8 cellular contexts compared by ENCODE assay signal in the genomic region with DNA sequence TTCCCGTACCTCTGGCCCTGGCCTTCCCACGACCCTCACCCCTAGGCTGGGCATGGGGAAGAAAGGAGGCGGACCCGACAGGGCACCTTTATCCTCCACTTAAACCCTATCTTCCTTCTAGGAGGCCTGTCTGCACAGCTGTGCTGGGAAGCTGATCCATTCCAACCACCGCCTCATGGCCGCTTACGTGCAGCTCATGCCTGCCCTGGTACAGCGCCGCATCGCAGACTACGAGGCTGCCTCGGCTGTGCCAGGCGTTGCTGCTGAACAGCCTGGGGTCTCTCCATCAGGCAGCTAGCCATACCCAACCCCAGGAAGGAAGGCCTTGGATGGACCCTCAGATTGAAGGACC. TPM values are rescaled to one million over a fixed set of nuclear protein-coding genes. Genes with fewer than 3 reads are reported as not detected.
A peak's percentile ranks its signal among the peaks of the same experiment; 100 is the strongest.
DNase-seq lines count a peak whose midpoint lies in the region; ATAC-seq, FAIRE-seq and TF ChIP-seq lines count a peak whose summit lies in the region.

No MANE protein-coding gene starts in this region.

- H3K4me1 ChIP-seq in DND-41 (ENCODE audit: insufficient read depth, low read length): peaks cover 33% of the 10 kb centered on the region
- peaks cover 14 to 17% of the 10 kb centered on the region in 2 experiments; a peak in 4 of 5 replicates for H3K4me1 ChIP-seq in K562 (replicated peaks in 1 of 2; ENCODE audit: control insufficient read depth in 2 of 2, insufficient read depth in 2 of 2, low read length in 2 of 2)
- peaks cover 0 to 21% (median 3%) of the 10 kb centered on the region in 4 donors for H3K4me1 ChIP-seq in right lobe of liver
- H3K4me1 ChIP-seq in urinary bladder (ENCODE audit: insufficient read depth): no peaks in the 10 kb centered on the region

- CTCF ChIA-PET in K562 (lab: Yijun Ruan, JAX; ENCODE audit: low intra/inter-chr PET ratio): no interaction called here

- no peak for TF ChIP-seq CTCF in DND-41 (IDR thresholded peaks at IDR 0.05; ENCODE audit: borderline replicate concordance, extremely low read depth, low read length, poor library complexity, severe bottlenecking)
- TF ChIP-seq CTCF in K562 (IDR thresholded peaks at IDR 0.05 in 2 of 3, conservative IDR thresholded peaks at IDR 0.05 in 1 of 3; ENCODE audit: insufficient read depth in 2 of 3, low read depth in 1 of 3, low read length in 3 of 3): no peak
- no peak for TF ChIP-seq CTCF in right lobe of liver (IDR thresholded peaks at IDR 0.05)

- H2AFZ ChIP-seq in DND-41 (ENCODE audit: low read depth, low read length) (peak overlapping the region; percentile 87), K562 (ENCODE audit: low read depth, low read length) (peak overlapping the region; percentile 87; the same call in 1 of the 2 replicates)

- H3K9me1 ChIP-seq in K562 (ENCODE audit: control insufficient read depth, insufficient read depth, low read length): no peaks in the 10 kb centered on the region

- intact Hi-C loops in K562 (cut with micrococcal nuclease): no loop called here
- intact Hi-C loops in right lobe of liver (cut with DNase I): no loop called here

- TF ChIP-seq RAD21 in K562 (CRISPR knock-in tag; conservative IDR thresholded peaks at IDR 0.05 in 1 of 2, IDR thresholded peaks at IDR 0.05 in 1 of 2): no peak

- POLR2A ChIA-PET in K562 (lab: Yijun Ruan, JAX): interaction anchor here (0.6 to 1.7 kb wide), 11 partner anchors 8 to 263 kb away, joined by 3 to 7 read pairs (median 3); partner anchors contain the start of genes MRPL17 and TRIM3

- H3K79me2 ChIP-seq in DND-41 (ENCODE audit: insufficient read depth, low read length) (peaks cover 50% of the 10 kb centered on the region), K562 (ENCODE audit: control insufficient read depth, insufficient read depth, low read length) (peaks cover 53% of the 10 kb centered on the region)

- H3K9ac ChIP-seq in DND-41 (ENCODE audit: low read depth, low read length) (peak overlapping the region; percentile 77), K562 (ENCODE audit: insufficient read depth in 1 of 2, low read depth in 2 of 2, low read length in 2 of 2) (peak overlapping the region; percentile 95 to 99)

- DNase-seq in DND-41: peak; percentile 20
- DNase-seq in K562 (ENCODE audit: extremely low read depth in 1 of 4, low spot score in 3 of 4): peak in 1 of 4 experiments; percentile 12
- no peak for DNase-seq in right lobe of liver
- no peak for DNase-seq in RKO (ENCODE audit: low spot score)
- DNase-seq in ureter (ENCODE audit: low spot score): no peak
- DNase-seq in NCI-H2081 (lab: John Stamatoyannopoulos, UW): no peak

- no TSS peak for BruUV-seq in K562 (replicated peaks; lab: Mats Ljungman, UMichigan)

- H3K4me3 ChIP-seq in DND-41 (ENCODE audit: low read depth in 1 of 2, low read length in 2 of 2): peak overlapping the region; percentile 58 to 85; a peak in 3 of 4 replicates
- H3K4me3 ChIP-seq in K562: peak overlapping the region; percentile 87
- H3K4me3 ChIP-seq in right lobe of liver: peak overlapping the region; percentile 59 to 82 (median 73)
- H3K4me3 ChIP-seq in urinary bladder (ENCODE audit: low read depth, low read length): peak overlapping the region; percentile 68

- ATAC-seq in DND-41 (ENCODE audit: insufficient read depth, low read depth) (peak; percentile 13; the same call in 2 of the 3 replicates), HG03066 (IDR thresholded peaks at IDR 0.05; ENCODE audit: low read depth, unreplicated experiment) (peak; percentile 3), K562 (peak; percentile 36), right lobe of liver (peak in 2 of 4 donors; percentile 2 to 5)

- H3K9me3 ChIP-seq in DND-41 (ENCODE audit: insufficient read depth, low read length, severe bottlenecking) (no peaks in the 10 kb centered on the region), K562 (replicated peaks; ENCODE audit: control insufficient read depth, insufficient read depth, low read depth, low read length) (no peaks in the 10 kb centered on the region), right lobe of liver (no peaks in the 10 kb centered on the region)

- H3K36me3 ChIP-seq in DND-41 (ENCODE audit: insufficient read depth, low read length) (peaks cover 80% of the 10 kb centered on the region), K562 (ENCODE audit: control insufficient read depth, insufficient read depth, low read length) (peaks cover 82% of the 10 kb centered on the region), right lobe of liver (peaks cover 0 to 60% (median 9%) of the 10 kb centered on the region in 4 donors), urinary bladder (ENCODE audit: insufficient read depth) (peaks cover 2% of the 10 kb centered on the region)

- H3K27ac ChIP-seq in DND-41 (ENCODE audit: low read length): peak overlapping the region; percentile 87
- H3K27ac ChIP-seq in K562 (ENCODE audit: extremely low read depth, low read depth, low read length): peak overlapping the region; percentile 93
- H3K27ac ChIP-seq in right lobe of liver: peak overlapping the region; percentile 81 to 90 (median 87)
- H3K27ac ChIP-seq in urinary bladder (ENCODE audit: low read depth): peak overlapping the region; percentile 81

- TF ChIP-seq EP300 in K562 (IDR thresholded peaks at IDR 0.05; ENCODE audit: low read length): no peak

- TF ChIP-seq POLR2A in K562 (conservative IDR thresholded peaks at IDR 0.05) (no peak), right lobe of liver (IDR thresholded peaks at IDR 0.05) (no peak)

- WGBS in K562 (ENCODE audit: insufficient coverage, low coverage, missing lambda C conversion rate): 0% methylated on average over 6 of the region's 13 CpGs
- no CpG with 5 or more reads among the region's 13 CpGs for WGBS in right lobe of liver (ENCODE audit: insufficient coverage, low coverage, low lambda C conversion rate, missing lambda C conversion rate)
- 6% methylated on average over 13 of the region's 13 CpGs for WGBS in urinary bladder

- in situ Hi-C loops in K562 (cut with MboI): no loop called here

- no peak for FAIRE-seq in K562 (lab: Jason Lieb, UNC)

- H3K27me3 ChIP-seq in DND-41 (ENCODE audit: insufficient read depth, low read length, poor library complexity) (no peaks in the 10 kb centered on the region), K562 (ENCODE audit: control insufficient read depth in 2 of 2, insufficient read depth in 2 of 2, low read length in 2 of 2) (no peaks in the 10 kb centered on the region), right lobe of liver (no peaks in the 10 kb centered on the region)

- H3K4me2 ChIP-seq in DND-41 (ENCODE audit: insufficient read depth, low read length) (peak overlapping the region; percentile 87), K562 (ENCODE audit: insufficient read depth, low read length) (peak overlapping the region; percentile 97)

- peaks cover 25% of the 10 kb centered on the region for H4K20me1 ChIP-seq in DND-41 (ENCODE audit: insufficient read depth, low read length)
- no peaks in the 10 kb centered on the region; the same call in 1 of the 2 replicates for H4K20me1 ChIP-seq in K562 (replicated peaks; ENCODE audit: control insufficient read depth, insufficient read depth, low read length)

RNA-seq across cellular contexts. Expression of gene TIMM10B, which starts 0.6 kb away (rescaled TPM):
- 128 and 180 TPM in 2 replicates for total RNA-seq in K562 (2011; cell fraction: chromatin; rRNA removed; ENCODE audit: low replicate concordance)
- total RNA-seq in K562 (2011; cell fraction: nucleolus; rRNA removed): 109 and 115 TPM in 2 replicates
- total RNA-seq in K562 (2011; cell fraction: nucleoplasm; rRNA removed): 150 and 215 TPM in 2 replicates
- total RNA-seq in K562 (2014; rRNA removed): 43.2 and 48.7 TPM in 2 replicates
- total RNA-seq in K562 (2014; rRNA removed; fragmentation: Illumina TruSeq; extraction: Trizol): 45.7 and 47.5 TPM in 2 replicates
- 47.0 and 48.9 TPM in 2 replicates for total RNA-seq in K562 (2015; rRNA removed; fragmentation: Illumina TruSeq; extraction: Trizol)
- 63.0 and 66.0 TPM in 2 replicates for total RNA-seq in K562 (2021)
- 78.1 and 83.0 TPM in 2 replicates for polyA plus RNA-seq in K562 (2011; rRNA removed)
- 82.7 and 87.5 TPM in 2 replicates for polyA plus RNA-seq in K562 (2011; cell fraction: cytosol; rRNA removed)
- polyA plus RNA-seq in K562 (2011; cell fraction: nucleus; rRNA removed): 109 and 128 TPM in 2 replicates
- polyA plus RNA-seq in K562 (2012): 38.6 and 62.9 TPM in 2 replicates
- polyA plus RNA-seq in K562 (2014; fragmentation: Illumina TruSeq; extraction: Trizol): 48.1 and 57.0 TPM in 2 replicates
- 100 to 1,000 TPM; 158 to 163 TPM for polyA plus RNA-seq in K562 (2014; fragmentation: Nextera tagmentation; extraction: Ambion mirVana)
- 54.0 and 64.9 TPM in 2 replicates for polyA plus RNA-seq in K562 (2014; rRNA removed)
- polyA minus RNA-seq in K562 (2011; rRNA and poly(A)+ RNA removed): 58.1 and 61.2 TPM in 2 replicates
- 21.0 and 37.8 TPM in 2 replicates for polyA minus RNA-seq in K562 (2011; cell fraction: cytosol; rRNA and poly(A)+ RNA removed)
- polyA minus RNA-seq in K562 (2011; cell fraction: nucleus; rRNA and poly(A)+ RNA removed): 75.8 and 112 TPM in 2 replicates
- 10 to 100 TPM; 10.3 to 33.9 (median 14.1) TPM for total RNA-seq in right lobe of liver
- 25.9 TPM for total RNA-seq in urinary bladder
- 35.1 TPM for polyA plus RNA-seq in urinary bladder
- 48.3 TPM for total RNA-seq in ureter

RNA-seq across cellular contexts. Expression of gene ARFIP2, which starts 0.8 kb away (rescaled TPM):
- 207 and 353 TPM in 2 replicates for total RNA-seq in K562 (2011; cell fraction: chromatin; rRNA removed; ENCODE audit: low replicate concordance)
- 170 and 195 TPM in 2 replicates for total RNA-seq in K562 (2011; cell fraction: nucleolus; rRNA removed)
- total RNA-seq in K562 (2011; cell fraction: nucleoplasm; rRNA removed): 211 and 248 TPM in 2 replicates
- total RNA-seq in K562 (2014; rRNA removed) (41.0 and 46.7 TPM in 2 replicates), K562 (2014; rRNA removed; fragmentation: Illumina TruSeq; extraction: Trizol) (27.8 and 32.0 TPM in 2 replicates), K562 (2015; rRNA removed; fragmentation: Illumina TruSeq; extraction: Trizol) (37.6 and 40.8 TPM in 2 replicates), K562 (2021) (42.9 and 46.5 TPM in 2 replicates), right lobe of liver (10 to 100 TPM; 14.6 to 33.3 (median 23.1) TPM), urinary bladder (25.6 TPM), ureter (49.3 TPM)
- polyA plus RNA-seq in K562 (2011; rRNA removed) (74.1 and 84.0 TPM in 2 replicates), K562 (2014; fragmentation: Illumina TruSeq; extraction: Trizol) (48.5 and 49.3 TPM in 2 replicates), K562 (2014; fragmentation: Nextera tagmentation; extraction: Ambion mirVana) (10 to 100 TPM; 11.8 to 14.2 TPM), K562 (2014; rRNA removed) (60.0 and 61.0 TPM in 2 replicates), urinary bladder (34.1 TPM)
- polyA plus RNA-seq in K562 (2011; cell fraction: cytosol; rRNA removed): 59.9 and 62.2 TPM in 2 replicates
- polyA plus RNA-seq in K562 (2011; cell fraction: nucleus; rRNA removed): 334 and 409 TPM in 2 replicates
- polyA plus RNA-seq in K562 (2012): 35.7 and 48.8 TPM in 2 replicates
- 58.8 and 63.0 TPM in 2 replicates for polyA minus RNA-seq in K562 (2011; rRNA and poly(A)+ RNA removed)
- polyA minus RNA-seq in K562 (2011; cell fraction: cytosol; rRNA and poly(A)+ RNA removed): 15.8 and 19.7 TPM in 2 replicates
- polyA minus RNA-seq in K562 (2011; cell fraction: nucleus; rRNA and poly(A)+ RNA removed): 73.6 and 124 TPM in 2 replicates

RNA-seq across cellular contexts. Expression of gene TRIM3, which starts 8.2 kb away (rescaled TPM):
- total RNA-seq in K562 (2011; cell fraction: chromatin; rRNA removed; ENCODE audit: low replicate concordance): 19.0 and 30.8 TPM in 2 replicates
- 22.5 and 25.3 TPM in 2 replicates for total RNA-seq in K562 (2011; cell fraction: nucleolus; rRNA removed)
- total RNA-seq in K562 (2011; cell fraction: nucleoplasm; rRNA removed): 20.2 and 20.7 TPM in 2 replicates
- 3.0 and 11.6 TPM in 2 replicates for total RNA-seq in K562 (2014; rRNA removed)
- 2.7 and 3.8 TPM in 2 replicates for total RNA-seq in K562 (2014; rRNA removed; fragmentation: Illumina TruSeq; extraction: Trizol)
- 4.8 and 5.2 TPM in 2 replicates for total RNA-seq in K562 (2015; rRNA removed; fragmentation: Illumina TruSeq; extraction: Trizol)
- total RNA-seq in K562 (2021): 6.4 and 6.8 TPM in 2 replicates
- 4.8 and 6.2 TPM in 2 replicates for polyA plus RNA-seq in K562 (2011; rRNA removed)
- 4.5 and 5.7 TPM in 2 replicates for polyA plus RNA-seq in K562 (2011; cell fraction: cytosol; rRNA removed)
- 36.0 and 59.3 TPM in 2 replicates for polyA plus RNA-seq in K562 (2011; cell fraction: nucleus; rRNA removed)
- polyA plus RNA-seq in K562 (2012): 6.2 and 9.0 TPM in 2 replicates
- polyA plus RNA-seq in K562 (2014; fragmentation: Illumina TruSeq; extraction: Trizol): 4.7 and 5.6 TPM in 2 replicates
- under 1 TPM; 0.45 to 0.81 TPM for polyA plus RNA-seq in K562 (2014; fragmentation: Nextera tagmentation; extraction: Ambion mirVana)
- 9.2 and 10.4 TPM in 2 replicates for polyA plus RNA-seq in K562 (2014; rRNA removed)
- polyA minus RNA-seq in K562 (2011; rRNA and poly(A)+ RNA removed): 2.7 and 4.7 TPM in 2 replicates
- polyA minus RNA-seq in K562 (2011; cell fraction: cytosol; rRNA and poly(A)+ RNA removed): 1.6 and 1.7 TPM in 2 replicates
- polyA minus RNA-seq in K562 (2011; cell fraction: nucleus; rRNA and poly(A)+ RNA removed): 10.3 and 14.0 TPM in 2 replicates
- total RNA-seq in right lobe of liver: 1 to 10 TPM; 5.0 to 8.9 (median 6.7) TPM
- total RNA-seq in urinary bladder: 17.7 TPM
- polyA plus RNA-seq in urinary bladder: 29.7 TPM
- 21.1 TPM for total RNA-seq in ureter

RNA-seq across cellular contexts. Expression of gene DNHD1, which starts 15.2 kb away (rescaled TPM):
- total RNA-seq in K562 (2011; cell fraction: chromatin; rRNA removed; ENCODE audit: low replicate concordance): 197 and 241 TPM in 2 replicates
- total RNA-seq in K562 (2011; cell fraction: nucleolus; rRNA removed): 92.7 and 107 TPM in 2 replicates
- 141 and 183 TPM in 2 replicates for total RNA-seq in K562 (2011; cell fraction: nucleoplasm; rRNA removed)
- total RNA-seq in K562 (2014; rRNA removed): 3.0 and 3.8 TPM in 2 replicates
- total RNA-seq in K562 (2014; rRNA removed; fragmentation: Illumina TruSeq; extraction: Trizol): 3.6 and 4.1 TPM in 2 replicates
- 3.6 TPM in 2 replicates for total RNA-seq in K562 (2015; rRNA removed; fragmentation: Illumina TruSeq; extraction: Trizol)
- total RNA-seq in K562 (2021): 6.5 and 7.4 TPM in 2 replicates
- 9.7 and 16.7 TPM in 2 replicates for polyA plus RNA-seq in K562 (2011; rRNA removed)
- polyA plus RNA-seq in K562 (2011; cell fraction: cytosol; rRNA removed): 4.1 and 6.9 TPM in 2 replicates
- 123 and 140 TPM in 2 replicates for polyA plus RNA-seq in K562 (2011; cell fraction: nucleus; rRNA removed)
- polyA plus RNA-seq in K562 (2012): 5.2 and 22.4 TPM in 2 replicates
- polyA plus RNA-seq in K562 (2014; fragmentation: Illumina TruSeq; extraction: Trizol): 4.8 TPM in 2 replicates
- 1 to 10 TPM in 1 of 2 experiments, under 1 TPM in 1; 0.82 to 2.0 TPM for polyA plus RNA-seq in K562 (2014; fragmentation: Nextera tagmentation; extraction: Ambion mirVana)
- 7.1 and 8.4 TPM in 2 replicates for polyA plus RNA-seq in K562 (2014; rRNA removed)
- 24.5 and 30.4 TPM in 2 replicates for polyA minus RNA-seq in K562 (2011; rRNA and poly(A)+ RNA removed)
- polyA minus RNA-seq in K562 (2011; cell fraction: cytosol; rRNA and poly(A)+ RNA removed): 7.0 and 8.5 TPM in 2 replicates
- 26.4 and 49.9 TPM in 2 replicates for polyA minus RNA-seq in K562 (2011; cell fraction: nucleus; rRNA and poly(A)+ RNA removed)
- 10 to 100 TPM in 1 of 6 experiments, 1 to 10 TPM in 5; 1.9 to 10.3 (median 6.1) TPM for total RNA-seq in right lobe of liver
- total RNA-seq in urinary bladder: 13.4 TPM
- 3.7 TPM for polyA plus RNA-seq in urinary bladder
- 24.2 TPM for total RNA-seq in ureter

RNA-seq across cellular contexts. Expression of gene HPX, which starts 41.1 kb away (rescaled TPM):
- total RNA-seq in K562 (2011; cell fraction: chromatin; rRNA removed; ENCODE audit: low replicate concordance): not detected in 2 replicates
- 0.39 and 0.50 TPM in 2 replicates for total RNA-seq in K562 (2011; cell fraction: nucleolus; rRNA removed)
- 0.37 TPM in 1 of 2 replicates, not detected in the other for total RNA-seq in K562 (2011; cell fraction: nucleoplasm; rRNA removed)
- 0.49 TPM in 1 of 2 replicates, not detected in the other for total RNA-seq in K562 (2014; rRNA removed)
- 0.16 and 0.29 TPM in 2 replicates for total RNA-seq in K562 (2014; rRNA removed; fragmentation: Illumina TruSeq; extraction: Trizol)
- 0.14 and 0.15 TPM in 2 replicates for total RNA-seq in K562 (2015; rRNA removed; fragmentation: Illumina TruSeq; extraction: Trizol)
- 1.2 and 1.4 TPM in 2 replicates for total RNA-seq in K562 (2021)
- polyA plus RNA-seq in K562 (2011; rRNA removed): 0.24 and 0.29 TPM in 2 replicates
- 0.56 and 0.61 TPM in 2 replicates for polyA plus RNA-seq in K562 (2011; cell fraction: cytosol; rRNA removed)
- polyA plus RNA-seq in K562 (2011; cell fraction: nucleus; rRNA removed): 0.57 and 0.65 TPM in 2 replicates
- polyA plus RNA-seq in K562 (2012): 0.48 and 0.55 TPM in 2 replicates
- 0.12 and 0.71 TPM in 2 replicates for polyA plus RNA-seq in K562 (2014; fragmentation: Illumina TruSeq; extraction: Trizol)
- under 1 TPM; 0.79 to 0.94 TPM for polyA plus RNA-seq in K562 (2014; fragmentation: Nextera tagmentation; extraction: Ambion mirVana)
- 0.57 and 0.69 TPM in 2 replicates for polyA plus RNA-seq in K562 (2014; rRNA removed)
- 0.24 TPM in 1 of 2 replicates, not detected in the other for polyA minus RNA-seq in K562 (2011; rRNA and poly(A)+ RNA removed)
- polyA minus RNA-seq in K562 (2011; cell fraction: cytosol; rRNA and poly(A)+ RNA removed): not detected in 2 replicates
- polyA minus RNA-seq in K562 (2011; cell fraction: nucleus; rRNA and poly(A)+ RNA removed): 0.22 TPM in 1 of 2 replicates, not detected in the other
- 1,000 to 10,000 TPM; 3,555 to 5,250 (median 4,456) TPM for total RNA-seq in right lobe of liver
- total RNA-seq in urinary bladder: 1.1 TPM
- polyA plus RNA-seq in urinary bladder: 3.3 TPM
- total RNA-seq in ureter: 1.2 TPM
